ENCODE assay signal across 8 cellular contexts in genomic region chr6:31396422-31397152, GRCh38. TPM values are rescaled to one million over a fixed set of nuclear protein-coding genes. Genes with fewer than 3 reads are reported as not detected.
DNase-seq lines count a peak whose midpoint lies in the region; ATAC-seq and TF ChIP-seq lines count a peak whose summit lies in the region.

No MANE protein-coding gene starts in this region.

- intact Hi-C loops in HCT116 (cut with micrococcal nuclease): loop anchor here (1.0 to 5.0 kb wide), 2 partner anchors 96 to 202 kb away; no protein-coding TSS in a partner anchor
- intact Hi-C loops in lower lobe of right lung (cut with DNase I): loop anchor here (10.0 kb wide), 1 partner anchor 48 kb away; no protein-coding TSS in a partner anchor

- TF ChIP-seq RAD21 in HCT116 (IDR thresholded peaks at IDR 0.05; ENCODE audit: low read depth): peak; percentile 72

- DNase-seq in CD1c-positive myeloid dendritic cell (ENCODE audit: extremely low spot score) (peak; percentile 89), HCT116 (ENCODE audit: low read depth, low spot score) (peak; percentile 75), NCI-H748 treated with DMSO at 0.1 percent for 48 hours (lab: John Stamatoyannopoulos, UW) (peak; percentile 45), dermis blood vessel endothelial cell (peak; percentile 90), lower lobe of right lung (peak; percentile 80)
- peak; percentile 85 to 91 for DNase-seq in activated CD4-positive, alpha-beta T cell treated with anti-CD3 and anti-CD28 coated beads, Interleukin-2, amount 50 U/mL, for 4 hours
- DNase-seq in stimulated activated CD8-positive, alpha-beta memory T cell treated with anti-CD3 and anti-CD28 coated beads, Interleukin-12 subunit alpha, Interleukin-12 subunit beta, amount 100 ng/mL, for 4 hours (ENCODE audit: low read depth): peak; percentile 67

- H3K36me3 ChIP-seq in HCT116 (ENCODE audit: control insufficient read depth in 1 of 2, insufficient read depth in 2 of 2, low read length in 2 of 2) (no peaks in the 10 kb centered on the region), lower lobe of right lung (peaks cover 16% of the 10 kb centered on the region)

- H3K79me2 ChIP-seq in HCT116 (ENCODE audit: insufficient read depth, low read length): 0 out of 2 replicates have a peak, but pooled peaks cover under 1% of the 10 kb centered on the region

- peak overlapping the region; percentile 41 for H2AFZ ChIP-seq in HCT116 (ENCODE audit: low read depth, low read length, poor library complexity, severe bottlenecking)

- RAD21 ChIA-PET in HCT116 (lab: Charles Lee; ENCODE audit: low non-redundant PET in 1 of 2, low total read pairs in 2 of 2, uncharacterized antibody in 2 of 2, unreplicated experiment in 2 of 2): no interaction called here

- H3K4me3 ChIP-seq in HCT116 (replicated peaks in 1 of 2; ENCODE audit: low read depth in 1 of 2, low read length in 2 of 2) (no peak overlapping the region), lower lobe of right lung (no peak overlapping the region)

- POLR2A ChIA-PET in HCT116 (lab: Charles Lee): interaction anchor here (1.1 to 1.2 kb wide), 2 partner anchors 46 to 66 kb away, joined by 3 to 4 read pairs; no protein-coding TSS in a partner anchor

- CTCF ChIA-PET in HCT116 (lab: Charles Lee): interaction anchor here (0.8 to 6.4 kb wide), 3 partner anchors 16 to 67 kb away, joined by 3 to 71 read pairs (median 5); no protein-coding TSS in a partner anchor

- H3K4me2 ChIP-seq in HCT116 (ENCODE audit: low read length): peak overlapping the region; percentile 67

- H3K9me3 ChIP-seq in HCT116 (ENCODE audit: control insufficient read depth in 1 of 2, insufficient read depth in 1 of 2, low read depth in 1 of 2, low read length in 2 of 2) (no peaks in the 10 kb centered on the region), lower lobe of right lung (no peaks in the 10 kb centered on the region)

- no peaks in the 10 kb centered on the region for H3K9me2 ChIP-seq in HCT116 (ENCODE audit: insufficient read depth)

- no peak overlapping the region for H3K27ac ChIP-seq in HCT116 (ENCODE audit: low read depth, low read length)
- no peak overlapping the region for H3K27ac ChIP-seq in lower lobe of right lung

- H3K9ac ChIP-seq in HCT116 (ENCODE audit: low read length): no peak overlapping the region

- peak; percentile 77 to 84 (median 79) for TF ChIP-seq CTCF in HCT116 (IDR thresholded peaks at IDR 0.05 in 2 of 3, conservative IDR thresholded peaks at IDR 0.05 in 1 of 3; ENCODE audit: borderline replicate concordance in 1 of 3, insufficient read depth in 1 of 3, low read depth in 2 of 3, low read length in 2 of 3)
- peak; percentile 96 for TF ChIP-seq CTCF in lower lobe of right lung (IDR thresholded peaks at IDR 0.05)

- ATAC-seq in HCT116 (peak; percentile 46), lower lobe of right lung (peak; percentile 42 to 68), GM18517 (IDR thresholded peaks at IDR 0.05; ENCODE audit: unreplicated experiment) (no peak)

- no TSS peak for BruUV-seq in HCT116 (replicated peaks; lab: Mats Ljungman, UMichigan)

- no peak for TF ChIP-seq POLR2A in HCT116 (IDR thresholded peaks at IDR 0.05; ENCODE audit: borderline replicate concordance, extremely low read depth, insufficient read depth, insufficient read length)

- no peaks in the 10 kb centered on the region for H3K27me3 ChIP-seq in HCT116 (ENCODE audit: insufficient read depth, low read length)
- no peaks in the 10 kb centered on the region for H3K27me3 ChIP-seq in lower lobe of right lung (ENCODE audit: low read depth)

- H4K20me1 ChIP-seq in HCT116 (ENCODE audit: insufficient read depth): no peaks in the 10 kb centered on the region

- H3K4me1 ChIP-seq in HCT116 (ENCODE audit: control insufficient read depth in 1 of 2, insufficient read depth in 2 of 2, low read length in 2 of 2) (peaks cover 24 to 31% of the 10 kb centered on the region in 2 experiments), lower lobe of right lung (peaks cover 33% of the 10 kb centered on the region)

TF ChIP-seq in HCT116, 20 proteins besides CTCF, POLR2A, EP300 and RAD21:
- TF ChIP-seq REST (IDR thresholded peaks at IDR 0.05; ENCODE audit: low read depth): no peak
- no peak for TF ChIP-seq SIN3A (IDR thresholded peaks at IDR 0.05; ENCODE audit: low read depth)
- no peak for TF ChIP-seq MAX (IDR thresholded peaks at IDR 0.05)
- no peak for TF ChIP-seq EZH2phosphoT487 (IDR thresholded peaks at IDR 0.05; ENCODE audit: borderline replicate concordance)
- no peak for TF ChIP-seq ATF3 (IDR thresholded peaks at IDR 0.05)
- no peak for TF ChIP-seq CBX3 (IDR thresholded peaks at IDR 0.05; ENCODE audit: low read depth)
- TF ChIP-seq SRF (IDR thresholded peaks at IDR 0.05; ENCODE audit: low read depth): no peak
- TF ChIP-seq SP1 (IDR thresholded peaks at IDR 0.05; ENCODE audit: low read depth): no peak
- TF ChIP-seq ZNF274 (IDR thresholded peaks at IDR 0.05; ENCODE audit: low read depth, low read length): no peak
- TF ChIP-seq POLR2AphosphoS5 (IDR thresholded peaks at IDR 0.05; ENCODE audit: low read depth, low read length): no peak
- TF ChIP-seq CEBPB (IDR thresholded peaks at IDR 0.05; ENCODE audit: low read depth): no peak
- TF ChIP-seq ELF1 (IDR thresholded peaks at IDR 0.05; ENCODE audit: borderline replicate concordance, low read depth): no peak
- no peak for TF ChIP-seq ZFX (IDR thresholded peaks at IDR 0.05)
- no peak for TF ChIP-seq YY1 (IDR thresholded peaks at IDR 0.05; ENCODE audit: extremely low read depth, insufficient replicate concordance, low read depth, low read length)
- TF ChIP-seq EGR1 (IDR thresholded peaks at IDR 0.05; ENCODE audit: low read depth): no peak
- no peak for TF ChIP-seq EZH2 (IDR thresholded peaks at IDR 0.05)
- TF ChIP-seq ZBTB33 (IDR thresholded peaks at IDR 0.05; ENCODE audit: extremely low read depth, insufficient replicate concordance, low read length): no peak
- TF ChIP-seq FOSL1 (IDR thresholded peaks at IDR 0.05; ENCODE audit: low read depth): no peak
- TF ChIP-seq JUND (IDR thresholded peaks at IDR 0.05): no peak
- no peak for TF ChIP-seq TCF7L2 (IDR thresholded peaks at IDR 0.05; ENCODE audit: borderline replicate concordance, extremely low read depth, insufficient read depth, insufficient read length)

RNA-seq across cellular contexts. Expression of gene MICA, which starts 6.8 kb away (rescaled TPM):
- total RNA-seq in HCT116 (2021; ENCODE audit: unreplicated experiment) (24.1 TPM), dermis blood vessel endothelial cell (40.3 and 57.9 TPM in 2 replicates), lower lobe of right lung (33.1 TPM)
- polyA plus RNA-seq in HCT116 (2012): 37.3 and 41.2 TPM in 2 replicates

RNA-seq across cellular contexts. Expression of gene HLA-B, which starts 39.6 kb away (rescaled TPM):
- total RNA-seq in HCT116 (2021; ENCODE audit: unreplicated experiment) (381 TPM), dermis blood vessel endothelial cell (256 and 1,456 TPM in 2 replicates), lower lobe of right lung (2,736 TPM)
- polyA plus RNA-seq in HCT116 (2012): 504 and 684 TPM in 2 replicates
